In the genomic region with DNA sequence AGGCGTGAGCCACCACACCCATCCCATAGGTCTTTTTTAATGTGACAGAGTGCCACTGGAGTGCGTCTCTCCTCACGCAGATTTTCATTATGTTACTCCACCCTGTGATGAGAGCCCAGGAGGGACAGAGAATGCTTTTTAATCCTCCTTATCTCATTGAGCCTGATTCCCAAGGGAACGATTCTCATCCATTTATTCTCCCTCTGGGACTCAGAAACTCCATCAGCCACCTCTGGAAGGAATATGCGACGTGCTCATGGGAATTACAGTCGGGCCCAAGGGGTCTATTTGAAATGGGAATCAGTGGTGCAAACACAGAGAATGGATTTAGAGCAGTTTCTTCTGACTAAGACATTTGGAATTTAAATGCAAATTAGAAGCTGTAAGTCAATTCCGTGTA, we compare ENCODE assay signal across 25 cellular contexts.
DNase-seq lines count a peak whose midpoint lies in the region; ATAC-seq and TF ChIP-seq lines count a peak whose summit lies in the region.
"Had no signal": no experiment of that assay in that cellular context is flagged by ENCODE, and none has a peak within 500 bp of the region (broad histone marks: within the 10 kb centered on the region; RNA-seq: fewer than 3 reads in every experiment).

No MANE protein-coding gene starts in this region.

- CTCF ChIA-PET in A673 (lab: Charles Lee) = no interaction called here

- H3K36me3 ChIP-seq in A673 (ENCODE audit: insufficient read depth, low read length, poor library complexity, severe bottlenecking) (no peaks in the 10 kb centered on the region), HAP-1 (replicated peaks) (no peaks in the 10 kb centered on the region)
- H3K36me3 ChIP-seq: BLaER1, SJCRH30 had no signal

- no peak overlapping the region for H3K27ac ChIP-seq in A673 (ENCODE audit: low read depth, low read length, poor library complexity, severe bottlenecking)
- H3K27ac ChIP-seq: BLaER1, KMS-11, SJCRH30 had no signal

- H3K4me3 ChIP-seq in A673 (ENCODE audit: low read depth, low read length, poor library complexity, severe bottlenecking) (no peak overlapping the region), HAP-1 (no peak overlapping the region)
- H3K4me3 ChIP-seq: BLaER1, SJCRH30 had no signal

- H3K27me3 ChIP-seq in A673 (replicated peaks; ENCODE audit: insufficient read depth, low read depth, low read length, poor library complexity) = peaks cover 40% of the 10 kb centered on the region
- no peaks in the 10 kb centered on the region for H3K27me3 ChIP-seq in HAP-1 (ENCODE audit: low read depth)
- H3K27me3 ChIP-seq: BLaER1, SJCRH30 had no signal

- in situ Hi-C loops in HAP-1 (cut with MboI; ENCODE audit: low sequenced_read_pairs) = no loop called here

- no peak for TF ChIP-seq CTCF in A673 (conservative IDR thresholded peaks at IDR 0.05; ENCODE audit: low read depth, low read length)

- ATAC-seq in GM21367 (IDR thresholded peaks at IDR 0.05; ENCODE audit: unreplicated experiment) = no peak
- ATAC-seq: PC-3, Right ventricle myocardium inferior, SK-N-SH treated with all-trans-retinoic acid at 6 μM for 48 hours had no signal

- DNase-seq in A673 (ENCODE audit: low spot score) (peak; percentile 55), HAP-1 (ENCODE audit: low spot score in 2 of 2) (peak; percentile 6 to 10), NCI-H526 (lab: John Stamatoyannopoulos, UW) (peak; percentile 89 to 92), cerebellar cortex (ENCODE audit: low spot score) (peak; percentile 22), kidney glomerular epithelial cell (lab: John Stamatoyannopoulos, UW) (no peak)
- no peak for DNase-seq in activated CD8-positive, alpha-beta memory T cell treated with anti-CD3 and anti-CD28 coated beads, Interleukin-2, amount 50 U/mL, for 4 hours
- DNase-seq: CD4-positive, CD25-positive, alpha-beta regulatory T cell; DMS53; GOT3; HCEC 1CT; IMR-90; MM.1S; NCI-H1417 treated with DMSO at 0.1 percent for 48 hours; NCI-H187 treated with DMSO at 0.1 percent for 48 hours; NCI-H2107; NCI-H446 treated with DMSO at 0.1 percent for 48 hours; NCI-H748 treated with DMSO at 0.1 percent for 48 hours; NK-92 treated with Interleukin-12 subunit alpha and Interleukin-12 subunit beta, amount 100 ng/mL, for 24 hours; PC-3; SJCRH30 had no signal

- BruUV-seq in A673 (replicated peaks; lab: Mats Ljungman, UMichigan) = no TSS peak

- intact Hi-C loops in A673 (cut with micrococcal nuclease; ENCODE audit: unreplicated experiment) = no loop called here

- H3K9me3 ChIP-seq in A673 (ENCODE audit: low read depth, low read length, poor library complexity, severe bottlenecking) = no peaks in the 10 kb centered on the region
- H3K9me3 ChIP-seq in HAP-1 = no peaks in the 10 kb centered on the region
- H3K9me3 ChIP-seq: BLaER1, SJCRH30 had no signal

- H3K4me1 ChIP-seq in A673 (ENCODE audit: insufficient read depth, low read length, poor library complexity, severe bottlenecking) = no peaks in the 10 kb centered on the region
- no peaks in the 10 kb centered on the region for H3K4me1 ChIP-seq in HAP-1
- H3K4me1 ChIP-seq: BLaER1 had no signal

- POLR2A ChIA-PET in A673 (lab: Charles Lee; ENCODE audit: low non-redundant PET) = no interaction called here

Comparison
In these comparisons a context has a peak if more than half of its experiments do, and no peak if none do; other contexts are left out.
1. DNase-seq: peak in A673 (single experiment), HAP-1 (2 of 2), NCI-H526 (2 of 2) and cerebellar cortex (single experiment); none in activated CD8-positive, alpha-beta memory T cell treated with anti-CD3 and anti-CD28 coated beads, Interleukin-2, amount 50 U/mL, for 4 hours (single experiment) and kidney glomerular epithelial cell (single experiment).